Comparison of ENCODE assay signal across 9 cellular contexts in the genomic region with DNA sequence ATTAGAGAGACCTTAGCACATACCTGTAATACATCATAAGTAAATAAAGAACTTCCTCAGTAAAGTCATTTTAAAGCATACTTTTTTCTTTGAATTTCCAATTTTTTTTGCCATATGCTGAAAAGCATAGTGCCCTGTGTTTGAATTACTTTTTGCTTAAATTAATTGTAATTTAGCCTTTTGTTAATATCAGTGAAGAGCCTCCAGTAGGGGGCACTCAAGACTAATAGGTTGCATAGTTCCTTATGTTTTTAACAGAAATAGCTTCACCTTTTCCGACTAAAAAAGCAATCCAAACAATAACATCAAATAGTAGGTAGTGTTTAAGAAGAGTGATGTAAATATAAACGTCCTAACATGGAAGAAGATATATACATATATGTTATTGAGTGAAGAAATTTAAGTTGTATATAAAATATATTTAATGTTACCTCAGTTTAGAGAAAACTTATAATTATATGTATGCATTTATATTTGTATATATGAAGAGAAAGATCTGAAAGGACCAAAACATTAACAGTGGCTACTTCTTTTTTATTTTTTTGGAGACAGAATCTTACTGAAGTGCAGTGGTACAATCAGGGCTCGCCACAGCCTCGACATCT. TPM values are rescaled to one million over a fixed set of nuclear protein-coding genes. Genes with fewer than 3 reads are reported as not detected.
A peak's percentile ranks its signal among the peaks of the same experiment; 100 is the strongest.
DNase-seq lines count a peak whose midpoint lies in the region; ATAC-seq, FAIRE-seq and TF ChIP-seq lines count a peak whose summit lies in the region.
"Had no signal": no experiment of that assay in that cellular context is flagged by ENCODE, and none has a peak within 500 bp of the region (broad histone marks: within the 10 kb centered on the region; RNA-seq: fewer than 3 reads in every experiment).

No MANE protein-coding gene starts in this region.

- POLR2A ChIA-PET in activated CD4-positive, alpha-beta memory T cell treated with anti-CD3 and anti-CD28 coated beads, Interleukin-2, amount 10 ng/mL, durations not matched to agents 7 days and 5 days (lab: Charles Lee) = interaction anchor here (0.6 to 1.8 kb wide), 6 partner anchors 9 to 293 kb away, joined by 3 to 6 read pairs (median 5); a partner anchor contains a TSS
- POLR2A ChIA-PET in activated CD4-positive, alpha-beta memory T cell treated with anti-CD3 and anti-CD28 coated beads for 36 hours (lab: Charles Lee) = interaction anchor here (0.6 kb wide), 1 partner anchor 294 kb away, joined by 4 read pairs; no protein-coding TSS in a partner anchor

- CTCF ChIA-PET in activated CD4-positive, alpha-beta memory T cell treated with anti-CD3 and anti-CD28 coated beads, Interleukin-2, amount 10 ng/mL, durations not matched to agents 7 days and 5 days (lab: Charles Lee) = interaction anchor here (0.6 to 2.2 kb wide), 12 partner anchors 8 to 394 kb away, joined by 3 to 26 read pairs (median 4); a partner anchor contains a TSS
- CTCF ChIA-PET in activated CD4-positive, alpha-beta memory T cell treated with anti-CD3 and anti-CD28 coated beads for 36 hours (lab: Charles Lee) = interaction anchor here (0.5 to 3.6 kb wide), 17 partner anchors 8 to 334 kb away, joined by 3 to 44 read pairs (median 3); a partner anchor contains a TSS

- no peaks in the 10 kb centered on the region for H3K9me3 Mint-ChIP-seq in activated CD4-positive, alpha-beta memory T cell treated with anti-CD3 and anti-CD28 coated beads, Interleukin-2, amount 10 ng/mL, durations not matched to agents 7 days and 5 days
- H3K9me3 Mint-ChIP-seq in activated CD4-positive, alpha-beta memory T cell treated with anti-CD3 and anti-CD28 coated beads for 36 hours = no peaks in the 10 kb centered on the region
- H3K9me3 Mint-ChIP-seq: central memory CD8-positive, alpha-beta T cell had no signal

- H3K4me1 Mint-ChIP-seq in activated CD4-positive, alpha-beta memory T cell treated with anti-CD3 and anti-CD28 coated beads, Interleukin-2, amount 10 ng/mL, durations not matched to agents 7 days and 5 days = peaks cover 16% of the 10 kb centered on the region
- peaks cover 8% of the 10 kb centered on the region for H3K4me1 Mint-ChIP-seq in activated CD4-positive, alpha-beta memory T cell treated with anti-CD3 and anti-CD28 coated beads for 36 hours (ENCODE audit: low read depth)

- TF ChIP-seq POLR2A in GM12892 (IDR thresholded peaks at IDR 0.05; ENCODE audit: low read depth, low read length) = no peak

- H3K4me3 ChIP-seq in coronary artery = no peak overlapping the region

- ATAC-seq in HG03196 (IDR thresholded peaks at IDR 0.05; ENCODE audit: unreplicated experiment) = no peak

- H3K36me3 Mint-ChIP-seq in activated CD4-positive, alpha-beta memory T cell treated with anti-CD3 and anti-CD28 coated beads, Interleukin-2, amount 10 ng/mL, durations not matched to agents 7 days and 5 days (ENCODE audit: low read depth) = peaks cover 29% of the 10 kb centered on the region
- peaks cover 23% of the 10 kb centered on the region for H3K36me3 Mint-ChIP-seq in activated CD4-positive, alpha-beta memory T cell treated with anti-CD3 and anti-CD28 coated beads for 36 hours

- H3K27ac ChIP-seq in coronary artery = no peak overlapping the region

- H3K27me3 Mint-ChIP-seq in activated CD4-positive, alpha-beta memory T cell treated with anti-CD3 and anti-CD28 coated beads, Interleukin-2, amount 10 ng/mL, durations not matched to agents 7 days and 5 days = no peaks in the 10 kb centered on the region
- H3K27me3 Mint-ChIP-seq in activated CD4-positive, alpha-beta memory T cell treated with anti-CD3 and anti-CD28 coated beads for 36 hours = no peaks in the 10 kb centered on the region
- H3K27me3 Mint-ChIP-seq: central memory CD8-positive, alpha-beta T cell had no signal

- peak; percentile 23 for DNase-seq in activated CD4-positive, alpha-beta memory T cell treated with anti-CD3 and anti-CD28 coated beads, Interleukin-2, amount 10 ng/mL, durations not matched to agents 7 days and 5 days
- no peak for DNase-seq in activated CD4-positive, alpha-beta memory T cell treated with anti-CD3 and anti-CD28 coated beads for 36 hours
- peak; percentile 63 to 74 for DNase-seq in Kasumi-1 (lab: John Stamatoyannopoulos, UW)
- DNase-seq in SK-N-DZ (ENCODE audit: low spot score) = peak; percentile 63
- DNase-seq in coronary artery (ENCODE audit: low spot score) = no peak
- DNase-seq in midbrain (lab: John Stamatoyannopoulos, UW) = peak; percentile 3
- no peak for DNase-seq in GM12892 (ENCODE audit: insufficient read length)

- intact Hi-C loops in activated CD4-positive, alpha-beta memory T cell treated with anti-CD3 and anti-CD28 coated beads for 36 hours (cut with micrococcal nuclease) = loop anchor here (1.0 kb wide), 1 partner anchor 294 kb away; no protein-coding TSS in a partner anchor

- no peak overlapping the region for H3K4me3 Mint-ChIP-seq in activated CD4-positive, alpha-beta memory T cell treated with anti-CD3 and anti-CD28 coated beads, Interleukin-2, amount 10 ng/mL, durations not matched to agents 7 days and 5 days
- no peak overlapping the region for H3K4me3 Mint-ChIP-seq in activated CD4-positive, alpha-beta memory T cell treated with anti-CD3 and anti-CD28 coated beads for 36 hours
- H3K4me3 Mint-ChIP-seq: central memory CD8-positive, alpha-beta T cell had no signal

- FAIRE-seq in GM12892 (lab: Jason Lieb, UNC) = no peak

- peak; percentile 44 for TF ChIP-seq CTCF in coronary artery (IDR thresholded peaks at IDR 0.05)

- H3K27ac Mint-ChIP-seq in activated CD4-positive, alpha-beta memory T cell treated with anti-CD3 and anti-CD28 coated beads, Interleukin-2, amount 10 ng/mL, durations not matched to agents 7 days and 5 days = no peak overlapping the region
- no peak overlapping the region for H3K27ac Mint-ChIP-seq in activated CD4-positive, alpha-beta memory T cell treated with anti-CD3 and anti-CD28 coated beads for 36 hours

RNA-seq across cellular contexts. Expression of a gene that starts 18.6 kb away (rescaled TPM):
- total RNA-seq in activated CD4-positive, alpha-beta memory T cell treated with anti-CD3 and anti-CD28 coated beads, Interleukin-2, amount 10 ng/mL, durations not matched to agents 7 days and 5 days = 10 to 100 TPM; 55.2 to 59.6 TPM
- total RNA-seq in activated CD4-positive, alpha-beta memory T cell treated with anti-CD3 and anti-CD28 coated beads for 36 hours = 10 to 100 TPM; 64.0 to 66.0 TPM
- 233 and 300 TPM in 2 replicates for polyA plus RNA-seq in SK-N-DZ (2014; cell fraction: cytosol; rRNA removed)
- 114 and 162 TPM in 2 replicates for polyA plus RNA-seq in SK-N-DZ (2014; cell fraction: nucleus; rRNA removed)
- 84.1 TPM for polyA plus RNA-seq in GM12892 (2012; ENCODE audit: missing spikeins)

RNA-seq across cellular contexts. Expression of a gene that starts 19.2 kb away (rescaled TPM):
- total RNA-seq in activated CD4-positive, alpha-beta memory T cell treated with anti-CD3 and anti-CD28 coated beads, Interleukin-2, amount 10 ng/mL, durations not matched to agents 7 days and 5 days = under 1 TPM; 0.85 to 0.96 TPM
- under 1 TPM; 0.14 to 0.17 TPM for total RNA-seq in activated CD4-positive, alpha-beta memory T cell treated with anti-CD3 and anti-CD28 coated beads for 36 hours
- 16.8 and 17.5 TPM in 2 replicates for polyA plus RNA-seq in SK-N-DZ (2014; cell fraction: cytosol; rRNA removed)
- 21.6 and 30.1 TPM in 2 replicates for polyA plus RNA-seq in SK-N-DZ (2014; cell fraction: nucleus; rRNA removed)
- 0.89 TPM for polyA plus RNA-seq in GM12892 (2012; ENCODE audit: missing spikeins)

RNA-seq across cellular contexts. Expression of a gene that starts 44.6 kb away (rescaled TPM):
- under 1 TPM in 1 of 2 experiments, not detected in 1; 0.03 TPM for total RNA-seq in activated CD4-positive, alpha-beta memory T cell treated with anti-CD3 and anti-CD28 coated beads, Interleukin-2, amount 10 ng/mL, durations not matched to agents 7 days and 5 days
- under 1 TPM in 1 of 2 experiments, not detected in 1; 0.02 TPM for total RNA-seq in activated CD4-positive, alpha-beta memory T cell treated with anti-CD3 and anti-CD28 coated beads for 36 hours
- 19.4 and 22.1 TPM in 2 replicates for polyA plus RNA-seq in SK-N-DZ (2014; cell fraction: cytosol; rRNA removed)
- polyA plus RNA-seq in SK-N-DZ (2014; cell fraction: nucleus; rRNA removed) = 13.4 and 17.3 TPM in 2 replicates
- polyA plus RNA-seq in GM12892 (2012; ENCODE audit: missing spikeins) = 0.15 TPM

Comparison
In these comparisons a context has a peak if more than half of its experiments do, and no peak if none do; other contexts are left out.
1. DNase-seq: peak in activated CD4-positive, alpha-beta memory T cell treated with anti-CD3 and anti-CD28 coated beads, Interleukin-2, amount 10 ng/mL, durations not matched to agents 7 days and 5 days (single experiment), Kasumi-1 (2 of 2), SK-N-DZ (single experiment) and midbrain (single experiment); none in activated CD4-positive, alpha-beta memory T cell treated with anti-CD3 and anti-CD28 coated beads for 36 hours (single experiment), coronary artery (single experiment) and GM12892 (single experiment).